In the genomic region with DNA sequence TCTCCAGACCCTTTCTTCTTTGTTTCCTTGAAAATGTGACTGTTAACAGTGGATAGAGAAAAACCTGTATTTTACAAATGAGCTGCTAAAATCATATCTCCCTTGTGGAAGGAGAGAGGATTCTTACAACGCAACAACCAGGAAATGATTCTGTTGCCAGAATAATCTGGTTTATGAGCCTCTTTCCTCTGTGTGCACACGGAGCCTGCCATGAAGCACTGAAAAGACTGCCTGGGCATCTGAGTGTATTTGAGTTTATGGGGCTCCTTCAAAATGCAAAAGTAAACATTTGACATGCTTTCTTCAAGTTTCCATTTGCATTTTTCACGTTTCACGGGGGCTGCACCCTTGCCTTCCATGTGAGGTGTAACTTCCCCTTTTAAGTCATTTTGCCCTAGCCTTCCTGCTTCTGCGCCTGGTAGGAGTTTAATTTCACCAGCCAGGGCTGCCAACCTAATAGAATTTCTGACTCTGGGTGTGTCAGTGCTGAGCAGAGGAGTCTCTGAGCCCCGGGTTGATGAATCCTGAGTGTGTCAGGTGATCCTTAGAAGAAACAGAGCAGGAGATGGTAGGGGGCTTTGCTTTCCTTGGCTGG, we compare ENCODE assay signal across 21 cellular contexts.
DNase-seq lines count a peak whose midpoint lies in the region; ATAC-seq and TF ChIP-seq lines count a peak whose summit lies in the region.
"Had no signal": no experiment of that assay in that cellular context is flagged by ENCODE, and none has a peak within 500 bp of the region (broad histone marks: within the 10 kb centered on the region; RNA-seq: fewer than 3 reads in every experiment).

No MANE protein-coding gene starts in this region.

- H3K9me3 Mint-ChIP-seq in activated T-helper 1 cell treated with anti-CD3 and anti-CD28 coated beads, Interleukin-12 subunit alpha, Interleukin-12 subunit beta, Interleukin-2, Interleukin-4 antibody, amounts not matched to agents 30 ng/mL and 10 ng/mL and 1 ng/mL, durations not matched to agents 14 hours and 24 hours and 36 hours: no peaks in the 10 kb centered on the region
- H3K9me3 Mint-ChIP-seq: activated CD4-positive, alpha-beta T cell treated with anti-CD3 and anti-CD28 coated beads, Interleukin-2, amount 10 ng/mL, durations not matched to agents 7 days and 5 days; activated naive CD8-positive, alpha-beta T cell treated with anti-CD3 and anti-CD28 coated beads, Interleukin-2, amount 10 ng/mL, durations not matched to agents 7 days and 5 days; activated T-cell treated with anti-CD3 and anti-CD28 coated beads, Interleukin-2, amount 50 U/mL, for 24 hours; effector memory CD8-positive, alpha-beta T cell; T-helper 1 cell treated with Interleukin-12 subunit alpha and Interleukin-12 subunit beta and Interleukin-4 antibody, amounts not matched to agents 30 μg/mL and 1 μg/mL, for 36 hours had no signal

- TF ChIP-seq EP300 in transverse colon (IDR thresholded peaks at IDR 0.05; ENCODE audit: low read depth) (no peak), SK-N-SH (IDR thresholded peaks at IDR 0.05; ENCODE audit: borderline replicate concordance in 1 of 2, low read depth in 1 of 2, low read length in 1 of 2) (no peak)

- peak overlapping the region; percentile 9 for H3K27ac ChIP-seq in left ventricle myocardium inferior (replicated peaks)
- peak overlapping the region in 2 of 10 donors; percentile 37 to 40 for H3K27ac ChIP-seq in heart right ventricle
- H3K27ac ChIP-seq in foreskin keratinocyte: no peak overlapping the region
- H3K27ac ChIP-seq in transverse colon: peak overlapping the region; percentile 52 to 66 (median 60)
- no peak overlapping the region for H3K27ac ChIP-seq in SK-N-SH (ENCODE audit: low read depth in 2 of 2, low read length in 1 of 2)
- H3K27ac ChIP-seq: cardiac muscle cell, thyroid gland had no signal

- H3K9me2 ChIP-seq in SK-N-SH: no peaks in the 10 kb centered on the region

- H3K36me3 ChIP-seq in left ventricle myocardium inferior: no peaks in the 10 kb centered on the region
- peaks cover 0 to 4% (median 0%) of the 10 kb centered on the region in 9 donors for H3K36me3 ChIP-seq in heart right ventricle
- H3K36me3 ChIP-seq in transverse colon: no peaks in the 10 kb centered on the region
- H3K36me3 ChIP-seq in SK-N-SH (replicated peaks in 1 of 2; ENCODE audit: control insufficient read depth in 1 of 2, insufficient read depth in 2 of 2, low read length in 1 of 2): peaks cover 0 to 12% of the 10 kb centered on the region in 2 experiments
- H3K36me3 ChIP-seq: cardiac muscle cell, thyroid gland had no signal

- 65 to 72% methylated on average over 6 of the region's 6 CpGs for WGBS in heart right ventricle, 2 donors
- WGBS in transverse colon (ENCODE audit: low coverage in 1 of 2), 2 donors: 22 to 38% methylated on average over 1 to 6 of the region's 6 CpGs
- 58% methylated on average over 6 of the region's 6 CpGs for WGBS in SK-N-SH (ENCODE audit: low lambda C conversion rate)

- intact Hi-C loops in left ventricle myocardium inferior (cut with micrococcal nuclease) (no loop called here), heart right ventricle (cut with DNase I) (loop anchor here in 6 of 10 donors (2.0 to 10.0 kb wide), 7 partner anchors 39 to 473 kb away; no protein-coding TSS in a partner anchor), transverse colon (cut with DNase I; ENCODE audit: low total_unique reads) (loop anchor here (5.0 kb wide), 1 partner anchor 111 kb away; no protein-coding TSS in a partner anchor)
- intact Hi-C loops in activated T-helper 1 cell treated with anti-CD3 and anti-CD28 coated beads, Interleukin-12 subunit alpha, Interleukin-12 subunit beta, Interleukin-2, Interleukin-4 antibody, amounts not matched to agents 30 ng/mL and 10 ng/mL and 1 ng/mL, durations not matched to agents 14 hours and 24 hours and 36 hours (cut with micrococcal nuclease): no loop called here

- peaks cover 4% of the 10 kb centered on the region for H3F3A ChIP-seq in SK-N-SH (replicated peaks; ENCODE audit: insufficient read depth)

- no peak overlapping the region for H3K27ac Mint-ChIP-seq in activated T-helper 1 cell treated with anti-CD3 and anti-CD28 coated beads, Interleukin-12 subunit alpha, Interleukin-12 subunit beta, Interleukin-2, Interleukin-4 antibody, amounts not matched to agents 30 ng/mL and 10 ng/mL and 1 ng/mL, durations not matched to agents 14 hours and 24 hours and 36 hours
- H3K27ac Mint-ChIP-seq: activated CD4-positive, alpha-beta T cell treated with anti-CD3 and anti-CD28 coated beads, Interleukin-2, amount 10 ng/mL, durations not matched to agents 7 days and 5 days; activated naive CD8-positive, alpha-beta T cell treated with anti-CD3 and anti-CD28 coated beads, Interleukin-2, amount 10 ng/mL, durations not matched to agents 7 days and 5 days; activated T-cell treated with anti-CD3 and anti-CD28 coated beads, Interleukin-2, amount 50 U/mL, for 24 hours; effector memory CD8-positive, alpha-beta T cell; T-helper 1 cell treated with Interleukin-12 subunit alpha and Interleukin-12 subunit beta and Interleukin-4 antibody, amounts not matched to agents 30 μg/mL and 1 μg/mL, for 36 hours had no signal

- H3K9me3 ChIP-seq in left ventricle myocardium inferior (replicated peaks) (no peaks in the 10 kb centered on the region), heart right ventricle (no peaks in the 10 kb centered on the region), transverse colon (no peaks in the 10 kb centered on the region), SK-N-SH (no peaks in the 10 kb centered on the region)
- H3K9me3 ChIP-seq: thyroid gland had no signal

- H3K4me3 ChIP-seq in left ventricle myocardium inferior (no peak overlapping the region), heart right ventricle (no peak overlapping the region), transverse colon (peak overlapping the region in 1 of 4 donors; percentile 24), SK-N-SH (ENCODE audit: low read depth in 2 of 2, low read length in 1 of 2) (no peak overlapping the region)
- H3K4me3 ChIP-seq: cardiac muscle cell, thyroid gland had no signal

- ATAC-seq in heart right ventricle: no peak
- ATAC-seq in foreskin keratinocyte: peak; percentile 11
- ATAC-seq: effector memory CD8-positive, alpha-beta T cell; sciatic nerve had no signal

- H3K27me3 ChIP-seq in left ventricle myocardium inferior (ENCODE audit: low read depth) (no peaks in the 10 kb centered on the region), heart right ventricle (no peaks in the 10 kb centered on the region), foreskin keratinocyte (no peaks in the 10 kb centered on the region), transverse colon (no peaks in the 10 kb centered on the region), SK-N-SH (ENCODE audit: insufficient read depth) (no peaks in the 10 kb centered on the region)
- H3K27me3 ChIP-seq: cardiac muscle cell, thyroid gland had no signal

- TF ChIP-seq CTCF in left ventricle myocardium inferior (IDR thresholded peaks at IDR 0.05; ENCODE audit: borderline replicate concordance): no peak
- no peak for TF ChIP-seq CTCF in heart right ventricle (IDR thresholded peaks at IDR 0.05)
- TF ChIP-seq CTCF in foreskin keratinocyte (conservative IDR thresholded peaks at IDR 0.05): no peak
- no peak for TF ChIP-seq CTCF in transverse colon (IDR thresholded peaks at IDR 0.05)
- TF ChIP-seq CTCF in SK-N-SH (IDR thresholded peaks at IDR 0.05): no peak

- DNase-seq in left ventricle myocardium inferior (no peak), heart right ventricle (no peak), NCI-H1092 (lab: John Stamatoyannopoulos, UW) (peak; percentile 8), foreskin keratinocyte (no peak), transverse colon (no peak), RPMI8226 (no peak), SK-N-SH (no peak)
- DNase-seq in activated T-helper 1 cell treated with anti-CD3 and anti-CD28 coated beads, Interleukin-12 subunit alpha, Interleukin-12 subunit beta, Interleukin-2, Interleukin-4 antibody, amounts not matched to agents 30 ng/mL and 10 ng/mL and 1 ng/mL, durations not matched to agents 14 hours and 24 hours and 36 hours (ENCODE audit: low spot score): no peak
- DNase-seq: activated CD4-positive, alpha-beta T cell treated with anti-CD3 and anti-CD28 coated beads, Interleukin-2, amount 10 ng/mL, durations not matched to agents 7 days and 5 days; activated naive CD8-positive, alpha-beta T cell treated with anti-CD3 and anti-CD28 coated beads, Interleukin-2, amount 10 ng/mL, durations not matched to agents 7 days and 5 days; activated T-cell treated with anti-CD3 and anti-CD28 coated beads, Interleukin-2, amount 50 U/mL, for 24 hours; Calu3; effector memory CD8-positive, alpha-beta T cell; HCEC 1CT; mammary epithelial cell; NCI-H1105; stimulated activated CD4-positive, alpha-beta T cell treated with anti-CD3 and anti-CD28 coated beads, Interleukin-4, amount 100 ng/mL, for 4 hours; thyroid gland had no signal

- no peak overlapping the region for H3K4me3 Mint-ChIP-seq in activated T-helper 1 cell treated with anti-CD3 and anti-CD28 coated beads, Interleukin-12 subunit alpha, Interleukin-12 subunit beta, Interleukin-2, Interleukin-4 antibody, amounts not matched to agents 30 ng/mL and 10 ng/mL and 1 ng/mL, durations not matched to agents 14 hours and 24 hours and 36 hours
- H3K4me3 Mint-ChIP-seq: activated CD4-positive, alpha-beta T cell treated with anti-CD3 and anti-CD28 coated beads, Interleukin-2, amount 10 ng/mL, durations not matched to agents 7 days and 5 days; activated naive CD8-positive, alpha-beta T cell treated with anti-CD3 and anti-CD28 coated beads, Interleukin-2, amount 10 ng/mL, durations not matched to agents 7 days and 5 days; activated T-cell treated with anti-CD3 and anti-CD28 coated beads, Interleukin-2, amount 50 U/mL, for 24 hours; effector memory CD8-positive, alpha-beta T cell; T-helper 1 cell treated with Interleukin-12 subunit alpha and Interleukin-12 subunit beta and Interleukin-4 antibody, amounts not matched to agents 30 μg/mL and 1 μg/mL, for 36 hours had no signal

- POLR2A ChIA-PET in SK-N-SH (lab: Yijun Ruan, JAX): no interaction called here

- in situ Hi-C loops in transverse colon (cut with MboI; ENCODE audit: low pct_ligation_motif_present in 1 of 4, low pct_unique_long_range_greater_than_20kb in 1 of 4, low sequenced_read_pairs in 3 of 4): no loop called here

- H4K20me1 ChIP-seq in SK-N-SH (ENCODE audit: insufficient read depth): peaks cover 83% of the 10 kb centered on the region

- no peak for TF ChIP-seq RAD21 in SK-N-SH (IDR thresholded peaks at IDR 0.05; ENCODE audit: low read length)

- no peak overlapping the region for H2AFZ ChIP-seq in SK-N-SH (ENCODE audit: low read depth)

- peaks cover 78% of the 10 kb centered on the region for H3K4me1 ChIP-seq in left ventricle myocardium inferior
- peaks cover 10 to 88% (median 48%) of the 10 kb centered on the region in 9 donors for H3K4me1 ChIP-seq in heart right ventricle
- H3K4me1 ChIP-seq in foreskin keratinocyte: no peaks in the 10 kb centered on the region
- H3K4me1 ChIP-seq in transverse colon: peaks cover 10 to 54% (median 18%) of the 10 kb centered on the region in 4 donors
- H3K4me1 ChIP-seq in SK-N-SH (ENCODE audit: control insufficient read depth in 1 of 2, insufficient read depth in 2 of 2, low read depth in 1 of 2, low read length in 1 of 2): peaks cover 0 to 17% of the 10 kb centered on the region in 2 experiments; a peak in 2 of 4 replicates

- CTCF ChIA-PET in SK-N-SH (lab: Yijun Ruan, JAX): interaction anchor here (0.7 to 11.9 kb wide), 9 partner anchors 11 to 480 kb away, joined by 3 to 157 read pairs (median 14); no protein-coding TSS in a partner anchor

- H3K9ac ChIP-seq in SK-N-SH: no peak overlapping the region

- H3K36me3 Mint-ChIP-seq in activated T-helper 1 cell treated with anti-CD3 and anti-CD28 coated beads, Interleukin-12 subunit alpha, Interleukin-12 subunit beta, Interleukin-2, Interleukin-4 antibody, amounts not matched to agents 30 ng/mL and 10 ng/mL and 1 ng/mL, durations not matched to agents 14 hours and 24 hours and 36 hours (ENCODE audit: low read depth): no peaks in the 10 kb centered on the region
- H3K36me3 Mint-ChIP-seq: activated naive CD8-positive, alpha-beta T cell treated with anti-CD3 and anti-CD28 coated beads, Interleukin-2, amount 10 ng/mL, durations not matched to agents 7 days and 5 days had no signal

- peaks cover 11% of the 10 kb centered on the region for H3K27me3 Mint-ChIP-seq in activated T-helper 1 cell treated with anti-CD3 and anti-CD28 coated beads, Interleukin-12 subunit alpha, Interleukin-12 subunit beta, Interleukin-2, Interleukin-4 antibody, amounts not matched to agents 30 ng/mL and 10 ng/mL and 1 ng/mL, durations not matched to agents 14 hours and 24 hours and 36 hours (ENCODE audit: insufficient read depth)
- H3K27me3 Mint-ChIP-seq: activated T-cell treated with anti-CD3 and anti-CD28 coated beads, Interleukin-2, amount 50 U/mL, for 24 hours had no signal

- no peak for TF ChIP-seq POLR2A in transverse colon (IDR thresholded peaks at IDR 0.05)

- no peak overlapping the region for H3K4me2 ChIP-seq in SK-N-SH

- peaks cover 67% of the 10 kb centered on the region for H3K79me2 ChIP-seq in SK-N-SH (ENCODE audit: insufficient read depth)

- no peaks in the 10 kb centered on the region for H3K4me1 Mint-ChIP-seq in activated T-helper 1 cell treated with anti-CD3 and anti-CD28 coated beads, Interleukin-12 subunit alpha, Interleukin-12 subunit beta, Interleukin-2, Interleukin-4 antibody, amounts not matched to agents 30 ng/mL and 10 ng/mL and 1 ng/mL, durations not matched to agents 14 hours and 24 hours and 36 hours (ENCODE audit: low read depth)

Comparison
In these comparisons a context has a peak if more than half of its experiments do, and no peak if none do; other contexts are left out.
1. intact Hi-C loops: an anchor here in heart right ventricle (2.0 to 10.0 kb wide) and transverse colon (5.0 kb wide); none called in left ventricle myocardium inferior and activated T-helper 1 cell treated with anti-CD3 and anti-CD28 coated beads, Interleukin-12 subunit alpha, Interleukin-12 subunit beta, Interleukin-2, Interleukin-4 antibody, amounts not matched to agents 30 ng/mL and 10 ng/mL and 1 ng/mL, durations not matched to agents 14 hours and 24 hours and 36 hours.
2. H3K27ac ChIP-seq: peak in left ventricle myocardium inferior (single experiment) and transverse colon (4 of 4); none in foreskin keratinocyte (single experiment) and SK-N-SH (0 of 2).